25 cellular contexts compared by ENCODE assay signal in genomic region chr5:178129296-178129695, GRCh38. TPM values are rescaled to one million over a fixed set of nuclear protein-coding genes. Genes with fewer than 3 reads are reported as not detected.
DNase-seq lines count a peak whose midpoint lies in the region; ATAC-seq, FAIRE-seq and TF ChIP-seq lines count a peak whose summit lies in the region.
"Had no signal": no experiment of that assay in that cellular context is flagged by ENCODE, and none has a peak within 500 bp of the region (broad histone marks: within the 10 kb centered on the region; RNA-seq: fewer than 3 reads in every experiment).

No MANE protein-coding gene starts in this region.

- H3K9me3 ChIP-seq in OCI-LY3 (ENCODE audit: insufficient read depth, low read length) (no peaks in the 10 kb centered on the region), testis (no peaks in the 10 kb centered on the region)
- H3K9me3 ChIP-seq: esophagus squamous epithelium, pancreas, right lobe of liver, thyroid gland had no signal

- H3K4me1 Mint-ChIP-seq in natural killer cell, result peaks cover 7 to 21% of the 10 kb centered on the region in 2 donors
- peaks cover 9 to 10% of the 10 kb centered on the region in 2 donors for H3K4me1 Mint-ChIP-seq in natural killer cell treated with Interleukin-12 subunit alpha and Interleukin-12 subunit beta and Interleukin-15 and Interleukin-18, amount 100 ng/mL, for 72 hours (ENCODE audit: low read depth in 2 of 2)

- intact Hi-C loops in natural killer cell (cut with micrococcal nuclease) (no loop called here), testis (cut with DNase I; ENCODE audit: low total_unique reads) (no loop called here)

- no peak for TF ChIP-seq CTCF in natural killer cell (IDR thresholded peaks at IDR 0.05)
- no peak for TF ChIP-seq CTCF in OCI-LY3 (IDR thresholded peaks at IDR 0.05; ENCODE audit: low read depth, low read length)
- no peak for TF ChIP-seq CTCF in epithelial cell of esophagus (IDR thresholded peaks at IDR 0.05; ENCODE audit: insufficient read depth, low read depth, low read length, missing control alignments)
- TF ChIP-seq CTCF in testis (IDR thresholded peaks at IDR 0.05), result no peak

- H3K36me3 ChIP-seq in OCI-LY3 (replicated peaks; ENCODE audit: low read depth, low read length) (peaks cover 4% of the 10 kb centered on the region), testis (ENCODE audit: low read depth, missing control alignments) (no peaks in the 10 kb centered on the region)
- H3K36me3 ChIP-seq: pancreas, right lobe of liver, thyroid gland, WERI-Rb-1 had no signal

- peaks cover 0 to 5% of the 10 kb centered on the region in 2 donors for H3K27me3 Mint-ChIP-seq in natural killer cell (ENCODE audit: low read depth in 2 of 2)
- peaks cover 0 to 3% of the 10 kb centered on the region in 2 donors for H3K27me3 Mint-ChIP-seq in natural killer cell treated with Interleukin-12 subunit alpha and Interleukin-12 subunit beta and Interleukin-15 and Interleukin-18, amount 100 ng/mL, for 72 hours
- H3K27me3 Mint-ChIP-seq: stimulated activated memory B cell treated with anti-CD40 and anti-IgM and Interleukin-4, amounts not matched to agents 10 μg/mL and 1 μg/mL and 100 μg/mL, for 72 hours had no signal

- H3K9ac ChIP-seq in OCI-LY3 (ENCODE audit: low read length), result no peak overlapping the region

- H3K4me1 ChIP-seq in OCI-LY3 (ENCODE audit: low read length) (peaks cover 4% of the 10 kb centered on the region), testis (peaks cover 7% of the 10 kb centered on the region)

- TF ChIP-seq POLR2A in testis (IDR thresholded peaks at IDR 0.05) (no peak), GM12892 (IDR thresholded peaks at IDR 0.05; ENCODE audit: low read depth, low read length) (no peak)

- no peaks in the 10 kb centered on the region for H3K36me3 Mint-ChIP-seq in natural killer cell
- no peaks in the 10 kb centered on the region for H3K36me3 Mint-ChIP-seq in natural killer cell treated with Interleukin-12 subunit alpha and Interleukin-12 subunit beta and Interleukin-15 and Interleukin-18, amount 100 ng/mL, for 72 hours

- no peak overlapping the region for H3K4me3 ChIP-seq in OCI-LY3 (ENCODE audit: low read length)
- H3K4me3 ChIP-seq in epithelial cell of esophagus (ENCODE audit: low read length), result no peak overlapping the region
- H3K4me3 ChIP-seq in testis, result peak overlapping the region; percentile 76 to 92

- peaks cover 30% of the 10 kb centered on the region for H3K79me2 ChIP-seq in OCI-LY3 (ENCODE audit: low read length)

- H3K4me3 Mint-ChIP-seq in natural killer cell, result peak overlapping the region; percentile 28
- no peak overlapping the region for H3K4me3 Mint-ChIP-seq in natural killer cell treated with Interleukin-12 subunit alpha and Interleukin-12 subunit beta and Interleukin-15 and Interleukin-18, amount 100 ng/mL, for 72 hours

- ATAC-seq in natural killer cell, result no peak
- no peak for ATAC-seq in natural killer cell treated with Interleukin-12 subunit alpha and Interleukin-12 subunit beta and Interleukin-15 and Interleukin-18, amount 100 ng/mL, for 72 hours
- no peak for ATAC-seq in GM21390 (IDR thresholded peaks at IDR 0.05; ENCODE audit: unreplicated experiment)
- ATAC-seq: pancreas; right lobe of liver; stimulated activated memory B cell treated with anti-CD40 and anti-IgM and Interleukin-4, amounts not matched to agents 10 μg/mL and 1 μg/mL and 100 μg/mL, for 72 hours had no signal

- no peak overlapping the region for H2AFZ ChIP-seq in OCI-LY3 (ENCODE audit: low read depth, low read length)

- no peaks in the 10 kb centered on the region for H3K9me3 Mint-ChIP-seq in natural killer cell
- no peaks in the 10 kb centered on the region for H3K9me3 Mint-ChIP-seq in natural killer cell treated with Interleukin-12 subunit alpha and Interleukin-12 subunit beta and Interleukin-15 and Interleukin-18, amount 100 ng/mL, for 72 hours
- H3K9me3 Mint-ChIP-seq: stimulated activated memory B cell treated with anti-CD40 and anti-IgM and Interleukin-4, amounts not matched to agents 10 μg/mL and 1 μg/mL and 100 μg/mL, for 72 hours had no signal

- DNase-seq in natural killer cell, result no peak
- DNase-seq in natural killer cell treated with Interleukin-12 subunit alpha and Interleukin-12 subunit beta and Interleukin-15 and Interleukin-18, amount 100 ng/mL, for 72 hours (ENCODE audit: low spot score), result no peak
- peak; percentile 41 for DNase-seq in epithelial cell of esophagus (ENCODE audit: low read depth)
- DNase-seq in testis, result no peak
- DNase-seq in GM12892 (ENCODE audit: insufficient read length), result no peak
- no peak for DNase-seq in dermis blood vessel endothelial cell
- DNase-seq: amniotic stem cell; central memory CD4-positive, alpha-beta T cell; esophagus squamous epithelium; HCEC 1CT; NCI-H1105; NCI-H510A treated with DMSO at 0.1 percent for 48 hours; pancreas; right lobe of liver; Right ventricle myocardium superior; thyroid gland; WERI-Rb-1 had no signal

- 0 out of 2 replicates have a peak overlapping the region, but pooled peaks have one; percentile 85 for H3K4me2 ChIP-seq in OCI-LY3 (ENCODE audit: low read length)

- H3K27me3 ChIP-seq in OCI-LY3 (ENCODE audit: low read depth, low read length), result no peaks in the 10 kb centered on the region
- H3K27me3 ChIP-seq in testis, result no peaks in the 10 kb centered on the region
- H3K27me3 ChIP-seq: esophagus squamous epithelium, pancreas, right lobe of liver, thyroid gland had no signal

- 82% methylated on average over 9 of the region's 9 CpGs for WGBS in testis, 2 donors

- H3K27ac Mint-ChIP-seq in natural killer cell, result no peak overlapping the region
- H3K27ac Mint-ChIP-seq in natural killer cell treated with Interleukin-12 subunit alpha and Interleukin-12 subunit beta and Interleukin-15 and Interleukin-18, amount 100 ng/mL, for 72 hours, result no peak overlapping the region

- H4K20me1 ChIP-seq in OCI-LY3 (ENCODE audit: insufficient read depth, low read length), result no peaks in the 10 kb centered on the region

- H3K27ac ChIP-seq in OCI-LY3 (ENCODE audit: low read length) (no peak overlapping the region), testis (no peak overlapping the region)
- H3K27ac ChIP-seq: right lobe of liver, WERI-Rb-1 had no signal

- FAIRE-seq in GM12892 (lab: Jason Lieb, UNC), result no peak
- FAIRE-seq: pancreas had no signal

RNA-seq across cellular contexts. Expression of gene RMND5B, which starts 1.5 kb away (rescaled TPM):
- total RNA-seq in natural killer cell (10 to 100 TPM in 1 of 3 donors, 1 to 10 TPM in 2; 9.2 to 12.7 (median 9.5) TPM), testis (100 to 1,000 TPM in 1 of 2 donors, 10 to 100 TPM in 1; 73.0 to 102 TPM), dermis blood vessel endothelial cell (42.7 and 51.3 TPM in 2 replicates)
- 10 to 100 TPM; 19.9 to 29.2 TPM for total RNA-seq in natural killer cell treated with Interleukin-12 subunit alpha and Interleukin-12 subunit beta and Interleukin-15 and Interleukin-18, amount 100 ng/mL, for 72 hours
- polyA plus RNA-seq in testis (ENCODE audit: insufficient read depth, low read depth, low replicate concordance), result 181 TPM
- 21.9 TPM for polyA plus RNA-seq in GM12892 (2012; ENCODE audit: missing spikeins)

RNA-seq across cellular contexts. Expression of gene N4BP3, which starts 16.0 kb away (rescaled TPM):
- total RNA-seq in natural killer cell (10 to 100 TPM in 1 of 3 donors, 1 to 10 TPM in 2; 5.6 to 16.9 (median 9.0) TPM), testis (1 to 10 TPM; 3.2 to 3.6 TPM), dermis blood vessel endothelial cell (43.9 and 49.4 TPM in 2 replicates)
- under 1 TPM; 0.20 to 0.26 TPM for total RNA-seq in natural killer cell treated with Interleukin-12 subunit alpha and Interleukin-12 subunit beta and Interleukin-15 and Interleukin-18, amount 100 ng/mL, for 72 hours
- 1.4 TPM for polyA plus RNA-seq in testis (ENCODE audit: insufficient read depth, low read depth, low replicate concordance)
- 3.5 TPM for polyA plus RNA-seq in GM12892 (2012; ENCODE audit: missing spikeins)

RNA-seq across cellular contexts. Expression of gene NHP2, which starts 24.4 kb away (rescaled TPM):
- total RNA-seq in natural killer cell, result 10 to 100 TPM; 39.2 to 43.5 (median 40.2) TPM
- total RNA-seq in natural killer cell treated with Interleukin-12 subunit alpha and Interleukin-12 subunit beta and Interleukin-15 and Interleukin-18, amount 100 ng/mL, for 72 hours, result 100 to 1,000 TPM; 139 to 196 TPM
- 100 to 1,000 TPM; 132 to 208 TPM for total RNA-seq in testis
- 105 TPM for polyA plus RNA-seq in testis (ENCODE audit: insufficient read depth, low read depth, low replicate concordance)
- polyA plus RNA-seq in GM12892 (2012; ENCODE audit: missing spikeins), result 162 TPM
- total RNA-seq in dermis blood vessel endothelial cell, result 148 and 175 TPM in 2 replicates

RNA-seq across cellular contexts. Expression of gene GMCL2, which starts 57.9 kb away (rescaled TPM):
- not detected for total RNA-seq in natural killer cell
- not detected for total RNA-seq in natural killer cell treated with Interleukin-12 subunit alpha and Interleukin-12 subunit beta and Interleukin-15 and Interleukin-18, amount 100 ng/mL, for 72 hours
- total RNA-seq in testis, result 10 to 100 TPM in 1 of 2 donors, 1 to 10 TPM in 1; 9.8 to 11.0 TPM
- polyA plus RNA-seq in testis (ENCODE audit: insufficient read depth, low read depth, low replicate concordance), result 53.5 TPM
- not detected for polyA plus RNA-seq in GM12892 (2012; ENCODE audit: missing spikeins)
- total RNA-seq in dermis blood vessel endothelial cell, result not detected in 2 replicates
- total RNA-seq: activated CD8-positive, alpha-beta memory T cell treated with anti-CD3 and anti-CD28 coated beads for 36 hours; esophagus squamous epithelium; glomerular endothelial cell; liver; mucosa of gallbladder; pancreas; right lobe of liver; Right ventricle myocardium superior; T-helper 1 cell treated with Interleukin-12 subunit alpha and Interleukin-12 subunit beta and Interleukin-4 antibody, amounts not matched to agents 30 ng/mL and 1 ng/mL, for 36 hours; thyroid gland had no signal
- polyA plus RNA-seq: liver, pancreas had no signal

Comparison
In these comparisons a context has a peak if more than half of its experiments do, and no peak if none do; other contexts are left out.
1. H3K4me3 ChIP-seq: peak in testis (2 of 2); none in OCI-LY3 (single experiment) and epithelial cell of esophagus (single experiment).